ENCODE assay signal across 10 cellular contexts in the genomic region with DNA sequence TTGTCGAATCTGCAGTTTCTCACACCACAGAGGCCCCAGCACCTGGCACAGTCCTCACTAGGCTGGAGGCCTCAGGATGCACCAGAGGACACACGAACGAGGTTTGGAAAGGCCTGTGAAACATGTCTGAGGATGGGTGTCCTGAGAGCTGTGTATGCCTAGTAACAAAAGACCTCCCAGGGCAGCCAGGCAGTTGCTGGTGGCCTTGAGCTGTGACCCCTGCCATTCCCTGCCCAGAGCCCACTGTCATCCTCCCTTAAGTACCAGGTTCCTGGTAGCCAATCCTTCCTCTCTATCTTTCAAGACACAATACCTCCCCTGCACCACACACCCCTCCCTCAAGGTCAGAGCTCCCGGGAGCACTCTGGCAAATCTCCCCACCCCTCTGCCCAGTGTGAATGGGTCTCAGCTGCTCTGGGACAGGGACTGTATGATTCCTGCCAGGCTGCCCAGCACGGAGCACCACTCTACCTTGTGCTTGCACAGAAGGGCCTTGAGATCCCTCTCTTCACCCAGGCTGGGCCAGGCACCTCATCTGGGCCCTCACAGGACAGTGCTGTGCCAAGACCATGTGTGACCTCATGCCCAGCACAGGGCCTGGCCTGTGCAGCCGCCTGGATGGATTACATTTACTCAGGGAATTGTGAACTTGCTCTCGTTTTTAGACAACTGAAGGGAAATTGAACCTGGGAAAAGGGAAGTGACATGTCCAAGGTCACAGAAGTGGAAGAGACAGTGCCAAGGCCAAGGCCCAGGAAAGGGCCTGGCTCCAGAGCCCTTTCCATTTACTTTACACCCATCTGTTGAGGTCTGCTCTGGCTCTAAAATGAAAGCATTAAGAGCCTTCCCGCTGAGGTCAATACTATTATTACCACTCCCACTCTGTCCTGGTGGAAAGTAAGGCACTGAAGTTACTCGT. TPM values are rescaled to one million over a fixed set of nuclear protein-coding genes. Genes with fewer than 3 reads are reported as not detected.
DNase-seq lines count a peak whose midpoint lies in the region; ATAC-seq and TF ChIP-seq lines count a peak whose summit lies in the region.
"Had no signal": no experiment of that assay in that cellular context is flagged by ENCODE, and none has a peak within 500 bp of the region (broad histone marks: within the 10 kb centered on the region; RNA-seq: fewer than 3 reads in every experiment).

No MANE protein-coding gene starts in this region.

- peak overlapping the region; percentile 86 to 98 (median 97) for H3K27ac ChIP-seq in BLaER1 treated with 17β-estradiol and CSF1 and Interleukin-3, amounts not matched to agents 10 nM and 100 nM

- no peaks in the 10 kb centered on the region for H3K9me3 ChIP-seq in BLaER1 treated with 17β-estradiol and CSF1 and Interleukin-3, amounts not matched to agents 10 nM and 100 nM (replicated peaks in 1 of 11)
- H3K9me3 ChIP-seq in Loucy (ENCODE audit: insufficient read depth, low read depth, low read length) = no peaks in the 10 kb centered on the region

- peaks cover 28% of the 10 kb centered on the region for H3K4me1 Mint-ChIP-seq in chondrocyte (ENCODE audit: low read depth)
- peaks cover 31 to 50% of the 10 kb centered on the region in 2 donors for H3K4me1 Mint-ChIP-seq in natural killer cell

- H3K4me1 ChIP-seq in BLaER1 treated with 17β-estradiol and CSF1 and Interleukin-3, amounts not matched to agents 10 nM and 100 nM = peaks cover 59 to 73% (median 70%) of the 10 kb centered on the region in 10 experiments
- peaks cover 25% of the 10 kb centered on the region for H3K4me1 ChIP-seq in Loucy (ENCODE audit: insufficient read depth, low read length, poor library complexity, severe bottlenecking)

- no peak overlapping the region for H2AFZ ChIP-seq in Loucy (ENCODE audit: low read length)

- H3F3A ChIP-seq in Loucy (ENCODE audit: low read depth) = no peaks in the 10 kb centered on the region

- H3K27me3 Mint-ChIP-seq in chondrocyte (ENCODE audit: low read depth) (no peaks in the 10 kb centered on the region), natural killer cell (ENCODE audit: low read depth in 2 of 2) (no peaks in the 10 kb centered on the region)

- no peaks in the 10 kb centered on the region for H3K36me3 Mint-ChIP-seq in chondrocyte (ENCODE audit: low read depth)
- no peaks in the 10 kb centered on the region for H3K36me3 Mint-ChIP-seq in natural killer cell

- H3K27ac Mint-ChIP-seq in chondrocyte (ENCODE audit: unreplicated experiment) = peak overlapping the region; percentile 92
- peak overlapping the region; percentile 92 to 98 for H3K27ac Mint-ChIP-seq in natural killer cell

- H3K4me3 ChIP-seq in BLaER1 treated with 17β-estradiol and CSF1 and Interleukin-3, amounts not matched to agents 10 nM and 100 nM = peak overlapping the region; percentile 60 to 80 (median 66); a peak in 19 of 20 replicates
- peak overlapping the region; percentile 99 for H3K4me3 ChIP-seq in Loucy (ENCODE audit: low read length, poor library complexity, severe bottlenecking)

- DNase-seq in chondrocyte (ENCODE audit: low spot score) (no peak), natural killer cell (no peak), DMS79 treated with DMSO at 0.1 percent for 48 hours (lab: John Stamatoyannopoulos, UW) (no peak), superior temporal gyrus (ENCODE audit: extremely low spot score) (no peak), EL (no peak)
- DNase-seq: NCI-H146 had no signal

- no peaks in the 10 kb centered on the region for H3K9me3 Mint-ChIP-seq in chondrocyte (ENCODE audit: low read depth)
- no peaks in the 10 kb centered on the region for H3K9me3 Mint-ChIP-seq in natural killer cell

- TF ChIP-seq CTCF in Loucy (conservative IDR thresholded peaks at IDR 0.05; ENCODE audit: low read length) (no peak), chondrocyte (IDR thresholded peaks at IDR 0.05) (no peak), natural killer cell (IDR thresholded peaks at IDR 0.05) (no peak)

- H3K79me2 ChIP-seq in Loucy (ENCODE audit: insufficient read depth, low read length) = peaks cover 63% of the 10 kb centered on the region

- peak overlapping the region; percentile 83 for H3K4me3 Mint-ChIP-seq in chondrocyte (ENCODE audit: unreplicated experiment)
- H3K4me3 Mint-ChIP-seq in natural killer cell = peak overlapping the region; percentile 89

- peak overlapping the region; percentile 87 to 98 (median 95) for H3K9ac ChIP-seq in BLaER1 treated with 17β-estradiol and CSF1 and Interleukin-3, amounts not matched to agents 10 nM and 100 nM
- peak overlapping the region; percentile 97 for H3K9ac ChIP-seq in Loucy (ENCODE audit: low read depth, low read length, poor library complexity, severe bottlenecking)

- H3K27me3 ChIP-seq in BLaER1 treated with 17β-estradiol and CSF1 and Interleukin-3, amounts not matched to agents 10 nM and 100 nM = no peaks in the 10 kb centered on the region
- H3K27me3 ChIP-seq in Loucy (ENCODE audit: insufficient read depth, low read length, poor library complexity, severe bottlenecking) = no peaks in the 10 kb centered on the region

- H3K4me2 ChIP-seq in BLaER1 treated with 17β-estradiol and CSF1 and Interleukin-3, amounts not matched to agents 10 nM and 100 nM = peak overlapping the region; percentile 86 to 100 (median 98)
- peak overlapping the region; percentile 96 for H3K4me2 ChIP-seq in Loucy (ENCODE audit: low read depth, low read length, poor library complexity, severe bottlenecking)

- peaks cover 12 to 50% (median 29%) of the 10 kb centered on the region in 11 experiments; a peak in 18 of 22 replicates for H3K36me3 ChIP-seq in BLaER1 treated with 17β-estradiol and CSF1 and Interleukin-3, amounts not matched to agents 10 nM and 100 nM
- H3K36me3 ChIP-seq in Loucy (ENCODE audit: insufficient read depth, low read length) = no peaks in the 10 kb centered on the region

- intact Hi-C loops in natural killer cell (cut with micrococcal nuclease) = no loop called here

- ATAC-seq in natural killer cell = no peak
- no peak for ATAC-seq in HG03460 (IDR thresholded peaks at IDR 0.05; ENCODE audit: unreplicated experiment)

- H3K9me2 ChIP-seq in Loucy (replicated peaks; ENCODE audit: low read depth, low read length) = no peaks in the 10 kb centered on the region

- peaks cover 49 to 62% (median 60%) of the 10 kb centered on the region in 11 experiments for H4K20me1 ChIP-seq in BLaER1 treated with 17β-estradiol and CSF1 and Interleukin-3, amounts not matched to agents 10 nM and 100 nM
- peaks cover 50% of the 10 kb centered on the region for H4K20me1 ChIP-seq in Loucy (ENCODE audit: insufficient read depth, low read length, poor library complexity, severe bottlenecking)

RNA-seq across cellular contexts. Expression of a gene that starts 2.2 kb away (rescaled TPM):
- total RNA-seq in chondrocyte (22.4 to 26.6 TPM (median 26.5 TPM) in 3 replicates), natural killer cell (10 to 100 TPM; 23.9 to 42.0 (median 36.9) TPM)

RNA-seq across cellular contexts. Expression of a gene that starts 22.2 kb away (rescaled TPM):
- total RNA-seq in chondrocyte (30.4 to 33.1 TPM (median 31.5 TPM) in 3 replicates), natural killer cell (10 to 100 TPM; 14.5 to 21.9 (median 16.7) TPM)

RNA-seq across cellular contexts. Expression of a gene that starts 56.9 kb away (rescaled TPM):
- total RNA-seq in chondrocyte (not detected in 3 replicates), natural killer cell (not detected)
- total RNA-seq: dermis microvascular lymphatic vessel endothelial cell had no signal
